In genomic region chrX:68647156-68647957, GRCh38 we compare ENCODE assay signal across 8 cellular contexts. TPM values are rescaled to one million over a fixed set of nuclear protein-coding genes. Genes with fewer than 3 reads are reported as not detected.
DNase-seq lines count a peak whose midpoint lies in the region; FAIRE-seq and TF ChIP-seq lines count a peak whose summit lies in the region.

TSS of gene STARD8 (plus strand) at chrX:68647666. CDS start at chrX:68647883, 217 bp downstream.

- no peaks in the 10 kb centered on the region for H3K36me3 Mint-ChIP-seq in astrocyte (ENCODE audit: low read depth, unreplicated experiment)

- H3K4me2 ChIP-seq in astrocyte (ENCODE audit: low read length) (peak within 1 kb of the TSS; percentile 80), smooth muscle cell (peak within 1 kb of the TSS; percentile 73)

- peaks cover 7% of the 10 kb centered on the region for H3K27me3 Mint-ChIP-seq in astrocyte (ENCODE audit: low read depth, unreplicated experiment)

- H3F3A ChIP-seq in smooth muscle cell (ENCODE audit: low read depth): no peaks in the 10 kb centered on the region

- H3K4me3 ChIP-seq in H7 (ENCODE audit: insufficient read depth, low read depth, low read length) (peak within 1 kb of the TSS; percentile 26), astrocyte (ENCODE audit: insufficient read depth, low read depth, low read length) (peak within 1 kb of the TSS; percentile 3), iPS-18a (ENCODE audit: low read length) (peak within 1 kb of the TSS; percentile 46), smooth muscle cell (peak within 1 kb of the TSS; percentile 42)

- no peak for FAIRE-seq in astrocyte (lab: Jason Lieb, UNC)

- no peak for TF ChIP-seq CTCF in astrocyte (IDR thresholded peaks at IDR 0.05; ENCODE audit: insufficient read depth, low read depth, low read length)
- no peak for TF ChIP-seq CTCF in smooth muscle cell (IDR thresholded peaks at IDR 0.05; ENCODE audit: borderline replicate concordance, insufficient read depth, poor library complexity, severe bottlenecking)

- H3K27ac Mint-ChIP-seq in astrocyte (ENCODE audit: unreplicated experiment): no peak within 1 kb of the TSS

- no peak within 1 kb of the TSS for H3K27ac ChIP-seq in astrocyte (ENCODE audit: low read depth, low read length)
- no peak within 1 kb of the TSS for H3K27ac ChIP-seq in iPS-18a (ENCODE audit: low read length)
- no peak within 1 kb of the TSS for H3K27ac ChIP-seq in smooth muscle cell (ENCODE audit: low read depth)

- H3K9ac ChIP-seq in astrocyte (ENCODE audit: low read length) (peak within 1 kb of the TSS; percentile 60), iPS-18a (ENCODE audit: low read length) (no peak within 1 kb of the TSS), smooth muscle cell (ENCODE audit: low read depth) (no peak within 1 kb of the TSS)

- no peak within 1 kb of the TSS for H3K4me3 Mint-ChIP-seq in astrocyte (ENCODE audit: unreplicated experiment)

- H3K27me3 ChIP-seq in H7 (ENCODE audit: control insufficient read depth, insufficient read depth, low read length) (peaks cover 4% of the 10 kb centered on the region), astrocyte (ENCODE audit: insufficient read depth, low read length) (no peaks in the 10 kb centered on the region), iPS-18a (ENCODE audit: control insufficient read depth, insufficient read depth, low read length) (peaks cover 5% of the 10 kb centered on the region), smooth muscle cell (ENCODE audit: low read depth) (no peaks in the 10 kb centered on the region)

- no peaks in the 10 kb centered on the region for H3K79me2 ChIP-seq in astrocyte (ENCODE audit: insufficient read depth, low read length)
- H3K79me2 ChIP-seq in smooth muscle cell (ENCODE audit: low read depth): no peaks in the 10 kb centered on the region

- H3K4me1 ChIP-seq in astrocyte (ENCODE audit: insufficient read depth, low read length): no peaks in the 10 kb centered on the region
- peaks cover 10% of the 10 kb centered on the region for H3K4me1 ChIP-seq in iPS-18a (ENCODE audit: control insufficient read depth, low read depth, low read length)
- no peaks in the 10 kb centered on the region for H3K4me1 ChIP-seq in smooth muscle cell (ENCODE audit: low read depth)

- peak within 1 kb of the TSS; percentile 63 for H2AFZ ChIP-seq in astrocyte (ENCODE audit: low read depth, low read length)
- no peak within 1 kb of the TSS for H2AFZ ChIP-seq in smooth muscle cell (ENCODE audit: low read depth)

- no peaks in the 10 kb centered on the region for H3K9me3 Mint-ChIP-seq in astrocyte (ENCODE audit: unreplicated experiment)

- H4K20me1 ChIP-seq in astrocyte (ENCODE audit: insufficient read depth, low read length) (no peaks in the 10 kb centered on the region), smooth muscle cell (ENCODE audit: low read depth) (no peaks in the 10 kb centered on the region)

- 48% methylated on average over 29 of the region's 40 CpGs for WGBS in smooth muscle cell (ENCODE audit: low lambda C conversion rate)

- peaks cover 7% of the 10 kb centered on the region for H3K4me1 Mint-ChIP-seq in astrocyte (ENCODE audit: low read depth, unreplicated experiment)

- H3K36me3 ChIP-seq in H7 (replicated peaks; ENCODE audit: control insufficient read depth, insufficient read depth, low read length): no peaks in the 10 kb centered on the region
- no peaks in the 10 kb centered on the region for H3K36me3 ChIP-seq in astrocyte (ENCODE audit: insufficient read depth, low read length)
- H3K36me3 ChIP-seq in iPS-18a (ENCODE audit: control insufficient read depth, low read depth, low read length): no peaks in the 10 kb centered on the region
- no peaks in the 10 kb centered on the region for H3K36me3 ChIP-seq in smooth muscle cell (ENCODE audit: low read depth)

- H3K9me3 ChIP-seq in astrocyte (ENCODE audit: insufficient read depth, low read depth, low read length): no peaks in the 10 kb centered on the region
- no peaks in the 10 kb centered on the region for H3K9me3 ChIP-seq in iPS-18a (ENCODE audit: control insufficient read depth, low read depth, low read length)
- H3K9me3 ChIP-seq in smooth muscle cell (replicated peaks; ENCODE audit: low read depth): no peaks in the 10 kb centered on the region

- DNase-seq in H7: peak; percentile 78
- peak; percentile 41 for DNase-seq in astrocyte (ENCODE audit: low read depth)
- no peak for DNase-seq in smooth muscle cell (lab: John Stamatoyannopoulos, UW; ENCODE audit: unreplicated experiment)
- DNase-seq in NCI-H524 treated with DMSO at 0.1 percent for 48 hours (lab: John Stamatoyannopoulos, UW): no peak
- no peak for DNase-seq in cerebellar nuclear complex (lab: John Stamatoyannopoulos, UW)
- DNase-seq in putamen (ENCODE audit: low spot score): no peak
- DNase-seq in NCI-H1417 treated with DMSO at 0.1 percent for 48 hours (lab: John Stamatoyannopoulos, UW): no peak

RNA-seq across cellular contexts. Expression of gene STARD8, which starts in this region (rescaled TPM):
- 9.5 and 16.1 TPM in 2 replicates for total RNA-seq in H7 (2014; rRNA removed; shearing (Covaris generic))
- total RNA-seq in astrocyte (1.0 and 1.3 TPM in 2 replicates), smooth muscle cell (0.27 and 0.49 TPM in 2 replicates)
- polyA plus RNA-seq in smooth muscle cell: 0.06 and 0.38 TPM in 2 replicates

Comparison
In these comparisons a context has a peak if more than half of its experiments do, and no peak if none do; other contexts are left out.
1. DNase-seq: peak in H7 (single experiment) and astrocyte (single experiment); none in smooth muscle cell (single experiment), NCI-H524 treated with DMSO at 0.1 percent for 48 hours (single experiment), cerebellar nuclear complex (0 of 2), putamen (single experiment) and NCI-H1417 treated with DMSO at 0.1 percent for 48 hours (single experiment).
2. Peak in every context shown above with its lines, with median percentiles within 50 percentile points of each other: H3K4me3 ChIP-seq.